Comparison of ENCODE assay signal across 11 cellular contexts in genomic region chr5:65262590-65263189, GRCh38.
DNase-seq lines count a peak whose midpoint lies in the region; ATAC-seq and TF ChIP-seq lines count a peak whose summit lies in the region.
"Had no signal": no experiment of that assay in that cellular context is flagged by ENCODE, and none has a peak within 500 bp of the region (broad histone marks: within the 10 kb centered on the region; RNA-seq: fewer than 3 reads in every experiment).

No MANE protein-coding gene starts in this region.

- no peak overlapping the region for H3K14ac ChIP-seq in neuronal stem cell (ENCODE audit: low read length)

- no peaks in the 10 kb centered on the region for H3K79me1 ChIP-seq in neuronal stem cell (ENCODE audit: low read depth, low read length)

- no peak overlapping the region for H3K23ac ChIP-seq in neuronal stem cell (ENCODE audit: low read depth, low read length, poor library complexity)

- H3K9ac ChIP-seq in neuronal stem cell (ENCODE audit: low read depth, low read length, poor library complexity), result no peak overlapping the region

- H3K27me3 ChIP-seq in neuronal stem cell (ENCODE audit: control insufficient read depth in 3 of 3, insufficient read depth in 3 of 3, low read depth in 1 of 3, low read length in 3 of 3), result no peaks in the 10 kb centered on the region
- H3K27me3 ChIP-seq: adrenal gland had no signal

- H4K8ac ChIP-seq in neuronal stem cell (ENCODE audit: low read depth, low read length), result no peak overlapping the region

- no peak overlapping the region for H4K91ac ChIP-seq in neuronal stem cell (ENCODE audit: low read depth, low read length, poor library complexity)

- H3K36me3 Mint-ChIP-seq in type B pancreatic cell, result no peaks in the 10 kb centered on the region

- ATAC-seq in HG03432 (IDR thresholded peaks at IDR 0.05; ENCODE audit: unreplicated experiment), result no peak

- H3K27ac Mint-ChIP-seq in type B pancreatic cell, result no peak overlapping the region
- H3K27ac Mint-ChIP-seq: activated B cell treated with CpG ODN at 0.5 μM for 24 hours had no signal

- H2BK12ac ChIP-seq in neuronal stem cell (ENCODE audit: low read length), result no peak overlapping the region

- TF ChIP-seq CTCF in type B pancreatic cell (conservative IDR thresholded peaks at IDR 0.05), result no peak

- no peak overlapping the region for H3K4me3 Mint-ChIP-seq in type B pancreatic cell
- H3K4me3 Mint-ChIP-seq: activated B cell treated with CpG ODN at 0.5 μM for 24 hours had no signal

- H3K27me3 Mint-ChIP-seq in type B pancreatic cell, result no peaks in the 10 kb centered on the region
- H3K27me3 Mint-ChIP-seq: activated B cell treated with CpG ODN at 0.5 μM for 24 hours had no signal

- no peak overlapping the region for H2BK120ac ChIP-seq in neuronal stem cell (ENCODE audit: low read depth, low read length)

- H2AFZ ChIP-seq in neuronal stem cell (ENCODE audit: low read length), result peak overlapping the region; percentile 70

- H3K4ac ChIP-seq in neuronal stem cell (ENCODE audit: low read length), result no peak overlapping the region

- no peaks in the 10 kb centered on the region for H3K4me1 Mint-ChIP-seq in type B pancreatic cell (ENCODE audit: unreplicated experiment)
- H3K4me1 Mint-ChIP-seq: activated B cell treated with CpG ODN at 0.5 μM for 24 hours had no signal

- H2BK5ac ChIP-seq in neuronal stem cell (ENCODE audit: low read length), result no peak overlapping the region

- H3K4me1 ChIP-seq in neuronal stem cell (ENCODE audit: control insufficient read depth in 2 of 2, insufficient read depth in 1 of 2, low read depth in 1 of 2, low read length in 2 of 2), result peaks cover 2 to 10% of the 10 kb centered on the region in 2 donors
- H3K4me1 ChIP-seq: adrenal gland had no signal

- peak; percentile 4 for DNase-seq in DMS79 (lab: John Stamatoyannopoulos, UW)
- peak; percentile 96 for DNase-seq in OCI-M1 (lab: John Stamatoyannopoulos, UW)
- peak; percentile 6 for DNase-seq in epithelial cell of prostate (ENCODE audit: low read depth, low spot score)
- no peak for DNase-seq in neuronal stem cell (ENCODE audit: low spot score)
- DNase-seq in NAMALWA (ENCODE audit: low spot score), result no peak
- DNase-seq in type B pancreatic cell (ENCODE audit: extremely low spot score, unreplicated experiment), result no peak
- no peak for DNase-seq in 8988T
- DNase-seq: activated B cell treated with CpG ODN at 0.5 μM for 24 hours; stimulated activated CD4-positive, alpha-beta T cell treated with anti-CD3 and anti-CD28 coated beads, Interleukin-2, amount 100 ng/mL, for 24 hours had no signal

- H2BK15ac ChIP-seq in neuronal stem cell (ENCODE audit: low read length), result no peak overlapping the region

- H3K18ac ChIP-seq in neuronal stem cell (ENCODE audit: low read length), result no peak overlapping the region

- peaks cover 0 to 2% of the 10 kb centered on the region in 2 donors for H3K36me3 ChIP-seq in neuronal stem cell (replicated peaks in 1 of 2; ENCODE audit: control insufficient read depth in 2 of 2, insufficient read depth in 2 of 2, low read length in 2 of 2)
- H3K36me3 ChIP-seq: adrenal gland had no signal

- H3K4me3 ChIP-seq in neuronal stem cell (ENCODE audit: low read length in 2 of 2), result no peak overlapping the region
- H3K4me3 ChIP-seq: adrenal gland had no signal

- H3K9me3 Mint-ChIP-seq in type B pancreatic cell, result no peaks in the 10 kb centered on the region
- H3K9me3 Mint-ChIP-seq: activated B cell treated with CpG ODN at 0.5 μM for 24 hours had no signal

- no peaks in the 10 kb centered on the region for H3K9me3 ChIP-seq in neuronal stem cell (replicated peaks in 1 of 2; ENCODE audit: control insufficient read depth in 2 of 2, insufficient read depth in 1 of 2, low read depth in 1 of 2, low read length in 2 of 2)
- H3K9me3 ChIP-seq: adrenal gland had no signal

- H3K27ac ChIP-seq in epithelial cell of prostate (no peak overlapping the region), neuronal stem cell (replicated peaks; ENCODE audit: low read length) (no peak overlapping the region)
- H3K27ac ChIP-seq: adrenal gland had no signal

- WGBS in neuronal stem cell (ENCODE audit: extremely low coverage in 2 of 2, insufficient read length in 2 of 2, insufficient replicate concordance in 1 of 2), 2 donors, result no CpG with 5 or more reads among the region's 7 CpGs

- no peak overlapping the region for H2AK5ac ChIP-seq in neuronal stem cell (ENCODE audit: low read depth, low read length)

- no peak overlapping the region for H3K4me2 ChIP-seq in neuronal stem cell (ENCODE audit: insufficient read depth, low read length, poor library complexity, severe bottlenecking)

Comparison
In these comparisons a context has a peak if more than half of its experiments do, and no peak if none do; other contexts are left out.
1. DNase-seq: peak in DMS79 (single experiment), OCI-M1 (single experiment) and epithelial cell of prostate (single experiment); none in neuronal stem cell (single experiment), NAMALWA (single experiment), type B pancreatic cell (single experiment) and 8988T (single experiment).